In genomic region chr2:41546031-41546430, GRCh38 we compare ENCODE assay signal across 27 cellular contexts.
"Had no signal": no experiment of that assay in that cellular context is flagged by ENCODE, and none has a peak within 500 bp of the region (broad histone marks: within the 10 kb centered on the region; RNA-seq: fewer than 3 reads in every experiment).

No MANE protein-coding gene starts in this region.

- H3K4me1 Mint-ChIP-seq: stimulated activated memory B cell treated with anti-CD40 and anti-IgM and Interleukin-4, amounts not matched to agents 10 μg/mL and 1 μg/mL and 100 μg/mL, for 72 hours; stimulated activated naive CD8-positive, alpha-beta T cell treated with anti-CD3 and anti-CD28 coated beads, Interleukin-15, amount 100 ng/mL, for 72 hours had no signal

- H3K9me3 Mint-ChIP-seq: stimulated activated memory B cell treated with anti-CD40 and anti-IgM and Interleukin-4, amounts not matched to agents 10 μg/mL and 1 μg/mL and 100 μg/mL, for 72 hours; stimulated activated naive CD8-positive, alpha-beta T cell treated with anti-CD3 and anti-CD28 coated beads, Interleukin-15, amount 100 ng/mL, for 72 hours; stimulated activated naive CD8-positive, alpha-beta T cell treated with anti-CD3 and anti-CD28 coated beads, Interleukin-15, Interleukin-2, amounts not matched to agents 100 ng/mL and 50 ng/mL, for 24 hours; type B pancreatic cell had no signal

- H3K4me3 Mint-ChIP-seq: stimulated activated memory B cell treated with anti-CD40 and anti-IgM and Interleukin-4, amounts not matched to agents 10 μg/mL and 1 μg/mL and 100 μg/mL, for 72 hours; stimulated activated naive B cell treated with anti-CD40 and anti-IgM and Interleukin-4, amounts not matched to agents 10 μg/mL and 1 μg/mL and 100 μg/mL, for 72 hours; stimulated activated naive CD8-positive, alpha-beta T cell treated with anti-CD3 and anti-CD28 coated beads, Interleukin-15, amount 100 ng/mL, for 72 hours; stimulated activated naive CD8-positive, alpha-beta T cell treated with anti-CD3 and anti-CD28 coated beads, Interleukin-15, Interleukin-2, amounts not matched to agents 100 ng/mL and 50 ng/mL, for 24 hours; type B pancreatic cell had no signal

- H3K27ac Mint-ChIP-seq: stimulated activated memory B cell treated with anti-CD40 and anti-IgM and Interleukin-4, amounts not matched to agents 10 μg/mL and 1 μg/mL and 100 μg/mL, for 72 hours; stimulated activated naive B cell treated with anti-CD40 and anti-IgM and Interleukin-4, amounts not matched to agents 10 μg/mL and 1 μg/mL and 100 μg/mL, for 72 hours; stimulated activated naive CD8-positive, alpha-beta T cell treated with anti-CD3 and anti-CD28 coated beads, Interleukin-15, amount 100 ng/mL, for 72 hours; stimulated activated naive CD8-positive, alpha-beta T cell treated with anti-CD3 and anti-CD28 coated beads, Interleukin-15, Interleukin-2, amounts not matched to agents 100 ng/mL and 50 ng/mL, for 24 hours; type B pancreatic cell had no signal

- H3K36me3 ChIP-seq: stomach, suprapubic skin, thoracic aorta, thyroid gland, tibial artery, transverse colon, upper lobe of left lung, upper lobe of right lung, uterus, vagina had no signal

- DNase-seq: stimulated activated CD4-positive, alpha-beta T cell treated with anti-CD3 and anti-CD28 coated beads, Interleukin-2, amount 100 ng/mL, for 24 hours; stimulated activated CD4-positive, alpha-beta T cell treated with anti-CD3 and anti-CD28 coated beads, Interleukin-2, amount 100 ng/mL, for 48 hours; stimulated activated CD4-positive, alpha-beta T cell treated with anti-CD3 and anti-CD28 coated beads, Interleukin-4, amount 100 ng/mL, for 1 hour; stimulated activated CD4-positive, alpha-beta T cell treated with anti-CD3 and anti-CD28 coated beads, Interleukin-4, amount 100 ng/mL, for 24 hours; stimulated activated CD4-positive, alpha-beta T cell treated with anti-CD3 and anti-CD28 coated beads, Interleukin-4, amount 100 ng/mL, for 4 hours; stimulated activated CD8-positive, alpha-beta memory T cell treated with anti-CD3 and anti-CD28 coated beads, Interleukin-4, amount 100 ng/mL, for 48 hours; stimulated activated naive B cell treated with anti-CD40 and anti-IgM and Interleukin-4, amounts not matched to agents 10 μg/mL and 1 μg/mL and 100 μg/mL, for 72 hours; stimulated activated naive CD4-positive, alpha-beta T cell; stimulated activated naive CD4-positive, alpha-beta T cell treated with Interleukin-2 at 50 U/mL for 16 hours; stimulated activated naive CD8-positive, alpha-beta T cell treated with anti-CD3 and anti-CD28 coated beads, Interleukin-15, amount 100 ng/mL, for 72 hours; stimulated activated naive CD8-positive, alpha-beta T cell treated with anti-CD3 and anti-CD28 coated beads, Interleukin-15, Interleukin-2, amounts not matched to agents 100 U/mL and 50 U/mL, for 24 hours; stomach; substantia nigra; testis; thyroid gland; tibial artery; transverse colon; trophoblast cell; upper lobe of left lung; upper lobe of right lung; uterus had no signal

- H3K9me3 ChIP-seq: stomach, suprapubic skin, testis, thoracic aorta, thyroid gland, tibial artery, transverse colon, upper lobe of left lung, upper lobe of right lung, uterus, vagina had no signal

- H3K4me3 ChIP-seq: stomach, suprapubic skin, testis, thoracic aorta, thyroid gland, tibial artery, transverse colon, upper lobe of left lung, upper lobe of right lung, uterus, vagina had no signal

- ATAC-seq: stimulated activated memory B cell treated with anti-CD40 and anti-IgM and Interleukin-4, amounts not matched to agents 10 μg/mL and 1 μg/mL and 100 μg/mL, for 72 hours; stimulated activated naive B cell treated with anti-CD40 and anti-IgM and Interleukin-4, amounts not matched to agents 10 μg/mL and 1 μg/mL and 100 μg/mL, for 72 hours; stimulated activated naive CD8-positive, alpha-beta T cell treated with anti-CD3 and anti-CD28 coated beads, Interleukin-15, amount 100 ng/mL, for 72 hours; stimulated activated naive CD8-positive, alpha-beta T cell treated with anti-CD3 and anti-CD28 coated beads, Interleukin-15, Interleukin-2, amounts not matched to agents 100 U/mL and 50 U/mL, for 24 hours; upper lobe of right lung had no signal

- H3K4me1 ChIP-seq: stomach, suprapubic skin, testis, thyroid gland, tibial artery, transverse colon, upper lobe of left lung, upper lobe of right lung, vagina had no signal

- H3K27ac ChIP-seq: stomach, suprapubic skin, testis, thoracic aorta, thyroid gland, tibial artery, transverse colon, upper lobe of left lung, upper lobe of right lung, uterus, vagina had no signal

- H3K36me3 Mint-ChIP-seq: stimulated activated memory B cell treated with anti-CD40 and anti-IgM and Interleukin-4, amounts not matched to agents 10 μg/mL and 1 μg/mL and 100 μg/mL, for 72 hours; type B pancreatic cell had no signal

- H3K27me3 Mint-ChIP-seq: stimulated activated memory B cell treated with anti-CD40 and anti-IgM and Interleukin-4, amounts not matched to agents 10 μg/mL and 1 μg/mL and 100 μg/mL, for 72 hours; stimulated activated naive B cell treated with anti-CD40 and anti-IgM and Interleukin-4, amounts not matched to agents 10 μg/mL and 1 μg/mL and 100 μg/mL, for 72 hours; stimulated activated naive CD8-positive, alpha-beta T cell treated with anti-CD3 and anti-CD28 coated beads, Interleukin-15, amount 100 ng/mL, for 72 hours; stimulated activated naive CD8-positive, alpha-beta T cell treated with anti-CD3 and anti-CD28 coated beads, Interleukin-15, Interleukin-2, amounts not matched to agents 100 ng/mL and 50 ng/mL, for 24 hours; type B pancreatic cell had no signal

- H3K27me3 ChIP-seq: stomach, suprapubic skin, testis, thyroid gland, tibial artery, transverse colon, upper lobe of left lung, upper lobe of right lung, uterus, vagina had no signal
